Comparison of ENCODE assay signal across 17 cellular contexts in genomic region chr20:43731469-43731868, GRCh38. TPM values are rescaled to one million over a fixed set of nuclear protein-coding genes. Genes with fewer than 3 reads are reported as not detected.
DNase-seq lines count a peak whose midpoint lies in the region; ATAC-seq and TF ChIP-seq lines count a peak whose summit lies in the region.
"Had no signal": no experiment of that assay in that cellular context is flagged by ENCODE, and none has a peak within 500 bp of the region (broad histone marks: within the 10 kb centered on the region; RNA-seq: fewer than 3 reads in every experiment).

No MANE protein-coding gene starts in this region.

- H3K9me3 ChIP-seq in RWPE2 (ENCODE audit: severe bottlenecking): no peaks in the 10 kb centered on the region
- H3K9me3 ChIP-seq in endodermal cell (ENCODE audit: control insufficient read depth, low read length): no peaks in the 10 kb centered on the region
- no peaks in the 10 kb centered on the region for H3K9me3 ChIP-seq in colonic mucosa
- H3K9me3 ChIP-seq: Caco-2 had no signal

- peaks cover 2% of the 10 kb centered on the region for H3K9me3 Mint-ChIP-seq in endodermal cell

- no peak for TF ChIP-seq CTCF in RWPE2 (IDR thresholded peaks at IDR 0.05; ENCODE audit: poor library complexity, severe bottlenecking)
- no peak for TF ChIP-seq CTCF in endodermal cell (conservative IDR thresholded peaks at IDR 0.05)
- no peak for TF ChIP-seq CTCF in colonic mucosa (IDR thresholded peaks at IDR 0.05)

- no peaks in the 10 kb centered on the region for H3K36me3 Mint-ChIP-seq in endodermal cell (ENCODE audit: low read depth)

- WGBS in endodermal cell (ENCODE audit: insufficient coverage in 1 of 2, insufficient read length in 1 of 2), 2 experiments: 89% methylated on average over 7 of the region's 7 CpGs

- no peaks in the 10 kb centered on the region for H3K27me3 ChIP-seq in RWPE2 (ENCODE audit: insufficient read depth, poor library complexity, severe bottlenecking)
- no peaks in the 10 kb centered on the region for H3K27me3 ChIP-seq in endodermal cell (ENCODE audit: control insufficient read depth, insufficient read depth, low read length, poor library complexity, severe bottlenecking)
- no peaks in the 10 kb centered on the region for H3K27me3 ChIP-seq in colonic mucosa

- ATAC-seq in RWPE2 (ENCODE audit: low read depth): peak; percentile 19; the same call in 1 of the 3 replicates
- ATAC-seq in HG03565 (IDR thresholded peaks at IDR 0.05; ENCODE audit: unreplicated experiment): no peak
- ATAC-seq: activated CD8-positive, alpha-beta T cell treated with anti-CD3 and anti-CD28 coated beads for 36 hours; esophagus mucosa had no signal

- peaks cover 2% of the 10 kb centered on the region for H3K27me3 Mint-ChIP-seq in endodermal cell (ENCODE audit: insufficient read depth)
- H3K27me3 Mint-ChIP-seq: activated CD8-positive, alpha-beta T cell treated with anti-CD3 and anti-CD28 coated beads for 36 hours had no signal

- peak overlapping the region; percentile 23 for H3K27ac Mint-ChIP-seq in endodermal cell
- H3K27ac Mint-ChIP-seq: activated CD8-positive, alpha-beta T cell treated with anti-CD3 and anti-CD28 coated beads for 36 hours; activated T-helper 2 cell treated with anti-CD3 and anti-CD28 coated beads, Interferon-gamma antibody, Interleukin-2, Interleukin-4, amounts not matched to agents 10 μg/mL and 5 μg/mL and 100 μg/mL, durations not matched to agents 14 hours and 24 hours and 36 hours had no signal

- H3K4me3 ChIP-seq in RWPE2 (ENCODE audit: severe bottlenecking): no peak overlapping the region
- no peak overlapping the region for H3K4me3 ChIP-seq in endodermal cell (ENCODE audit: low read length)
- H3K4me3 ChIP-seq in colonic mucosa: no peak overlapping the region
- H3K4me3 ChIP-seq: SJCRH30 had no signal

- H3K4me1 ChIP-seq in RWPE2 (ENCODE audit: insufficient read depth, poor library complexity, severe bottlenecking) (no peaks in the 10 kb centered on the region), endodermal cell (ENCODE audit: control insufficient read depth, insufficient read depth, low read length) (peaks cover 12% of the 10 kb centered on the region), colonic mucosa (no peaks in the 10 kb centered on the region)

- DNase-seq in NCI-H2227 (lab: John Stamatoyannopoulos, UW; ENCODE audit: unreplicated experiment): peak; percentile 35
- no peak for DNase-seq in NCI-H2227 treated with DMSO at 0.1 percent for 48 hours (lab: John Stamatoyannopoulos, UW)
- DNase-seq in RWPE2 (ENCODE audit: low spot score): no peak
- no peak for DNase-seq in endodermal cell
- no peak for DNase-seq in NCI-H2171 treated with DMSO at 0.1 percent for 48 hours (lab: John Stamatoyannopoulos, UW)
- no peak for DNase-seq in colonic mucosa
- no peak for DNase-seq in NCI-H2029 (lab: John Stamatoyannopoulos, UW)
- DNase-seq: activated CD8-positive, alpha-beta T cell treated with anti-CD3 and anti-CD28 coated beads for 36 hours; Caco-2; dermis blood vessel endothelial cell; NCI-H1930; SJCRH30; stimulated activated CD4-positive, alpha-beta T cell treated with anti-CD3 and anti-CD28 coated beads, Interleukin-12 subunit alpha, Interleukin-12 subunit beta, amount 100 ng/mL, for 4 hours had no signal

- H3K9ac ChIP-seq in endodermal cell (ENCODE audit: extremely low read depth, low read length, poor library complexity, severe bottlenecking) (no peak overlapping the region), colonic mucosa (ENCODE audit: low read depth in 2 of 2, low read length in 2 of 2) (no peak overlapping the region)

- H3K27ac ChIP-seq in RWPE2 (ENCODE audit: poor library complexity, severe bottlenecking): no peak overlapping the region
- no peak overlapping the region for H3K27ac ChIP-seq in endodermal cell (ENCODE audit: low read depth, low read length)
- H3K27ac ChIP-seq in colonic mucosa: no peak overlapping the region
- H3K27ac ChIP-seq: SJCRH30 had no signal

- H3K4me1 Mint-ChIP-seq in endodermal cell: peaks cover 34% of the 10 kb centered on the region

- intact Hi-C loops in colonic mucosa (cut with DNase I): no loop called here

- H3K36me3 ChIP-seq in RWPE2 (ENCODE audit: low read depth) (no peaks in the 10 kb centered on the region), endodermal cell (ENCODE audit: control insufficient read depth, insufficient read depth, low read length) (no peaks in the 10 kb centered on the region), colonic mucosa (no peaks in the 10 kb centered on the region)
- H3K36me3 ChIP-seq: SJCRH30 had no signal

- no peak overlapping the region for H3K4me3 Mint-ChIP-seq in endodermal cell
- H3K4me3 Mint-ChIP-seq: activated CD8-positive, alpha-beta T cell treated with anti-CD3 and anti-CD28 coated beads for 36 hours had no signal

RNA-seq across cellular contexts. Expression of gene GTSF1L, which starts 4.7 kb away (rescaled TPM):
- total RNA-seq in endodermal cell (not detected), colonic mucosa (not detected)
- polyA plus RNA-seq in endodermal cell (2013, experiment 1 of 2): not detected
- polyA plus RNA-seq in endodermal cell (2013, experiment 2 of 2): not detected
- total RNA-seq: activated CD8-positive, alpha-beta T cell treated with anti-CD3 and anti-CD28 coated beads for 36 hours; activated T-helper 2 cell treated with anti-CD3 and anti-CD28 coated beads, Interferon-gamma antibody, Interleukin-2, Interleukin-4, amounts not matched to agents 10 μg/mL and 5 μg/mL and 100 μg/mL, durations not matched to agents 14 hours and 24 hours and 36 hours; aorta; Caco-2; dermis blood vessel endothelial cell; esophagus mucosa; SJCRH30 had no signal
- polyA plus RNA-seq: aorta had no signal
